Comparison of ENCODE assay signal across 10 cellular contexts in the genomic region with DNA sequence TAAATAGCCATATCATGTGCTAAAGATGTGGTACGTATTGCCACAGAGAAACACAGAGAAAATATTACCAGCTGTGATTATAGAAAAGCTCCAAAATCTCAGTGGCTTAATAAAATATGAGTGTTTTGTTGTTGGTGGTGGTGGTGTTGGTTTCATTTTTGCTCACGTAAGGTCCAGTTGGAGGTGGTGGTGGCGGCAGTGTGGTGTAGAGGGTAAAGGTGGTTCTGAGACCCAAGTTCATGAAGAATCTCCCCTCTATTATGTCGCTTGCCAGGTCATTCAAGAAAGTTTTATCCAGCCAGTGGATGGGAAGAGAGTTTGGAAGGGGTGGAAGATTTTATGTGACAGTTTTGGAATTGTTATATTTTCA.
DNase-seq lines count a peak whose midpoint lies in the region; ATAC-seq and TF ChIP-seq lines count a peak whose summit lies in the region.
"Had no signal": no experiment of that assay in that cellular context is flagged by ENCODE, and none has a peak within 500 bp of the region (broad histone marks: within the 10 kb centered on the region; RNA-seq: fewer than 3 reads in every experiment).

No MANE protein-coding gene starts in this region.

- H3K4me1 ChIP-seq in SK-N-SH (ENCODE audit: control insufficient read depth in 1 of 2, insufficient read depth in 2 of 2, low read depth in 1 of 2, low read length in 1 of 2): no peaks in the 10 kb centered on the region
- H3K4me1 ChIP-seq: prostate gland had no signal

- ATAC-seq in GM18867 (IDR thresholded peaks at IDR 0.05; ENCODE audit: unreplicated experiment) (peak; percentile 46), GM21737 (IDR thresholded peaks at IDR 0.05; ENCODE audit: unreplicated experiment) (peak; percentile 15), HG03175 (IDR thresholded peaks at IDR 0.05; ENCODE audit: unreplicated experiment) (peak; percentile 49)

- no peaks in the 10 kb centered on the region for H3K79me2 ChIP-seq in SK-N-SH (ENCODE audit: insufficient read depth)

- DNase-seq in SK-N-SH (no peak), hepatic stellate cell (ENCODE audit: low spot score) (no peak), NCI-H1436 (lab: John Stamatoyannopoulos, UW) (no peak), NCI-H2227 treated with DMSO at 0.1 percent for 48 hours (lab: John Stamatoyannopoulos, UW) (no peak)
- DNase-seq: NCI-H748 treated with DMSO at 0.1 percent for 48 hours had no signal

- no peak overlapping the region for H2AFZ ChIP-seq in SK-N-SH (ENCODE audit: low read depth)

- H3K27ac ChIP-seq in layer of hippocampus (ENCODE audit: low read depth, low read length) (peak overlapping the region; percentile 27), SK-N-SH (ENCODE audit: low read depth in 2 of 2, low read length in 1 of 2) (no peak overlapping the region)
- H3K27ac ChIP-seq: prostate gland had no signal

- CTCF ChIA-PET in SK-N-SH (lab: Yijun Ruan, JAX): no interaction called here

- no peak overlapping the region for H3K4me2 ChIP-seq in SK-N-SH

- no peak overlapping the region for H3K4me3 ChIP-seq in SK-N-SH (ENCODE audit: low read depth in 2 of 2, low read length in 1 of 2)
- H3K4me3 ChIP-seq: prostate gland had no signal

- H3K9me3 ChIP-seq in SK-N-SH: no peaks in the 10 kb centered on the region
- H3K9me3 ChIP-seq: prostate gland had no signal

- no peaks in the 10 kb centered on the region for H3K9me2 ChIP-seq in SK-N-SH

- no peaks in the 10 kb centered on the region for H3K27me3 ChIP-seq in layer of hippocampus (ENCODE audit: control insufficient read depth, insufficient read depth, low read length)
- no peaks in the 10 kb centered on the region for H3K27me3 ChIP-seq in SK-N-SH (ENCODE audit: insufficient read depth)

- POLR2A ChIA-PET in SK-N-SH (lab: Yijun Ruan, JAX): no interaction called here

- WGBS in SK-N-SH (ENCODE audit: low lambda C conversion rate): 5% methylated on average over 4 of the region's 4 CpGs

- TF ChIP-seq CTCF in SK-N-SH (IDR thresholded peaks at IDR 0.05): no peak

- H3F3A ChIP-seq in SK-N-SH (replicated peaks; ENCODE audit: insufficient read depth): no peaks in the 10 kb centered on the region

- no peak for TF ChIP-seq EP300 in SK-N-SH (IDR thresholded peaks at IDR 0.05; ENCODE audit: borderline replicate concordance in 1 of 2, low read depth in 1 of 2, low read length in 1 of 2)

- H3K36me3 ChIP-seq in SK-N-SH (replicated peaks in 1 of 2; ENCODE audit: control insufficient read depth in 1 of 2, insufficient read depth in 2 of 2, low read length in 1 of 2): no peaks in the 10 kb centered on the region
- H3K36me3 ChIP-seq: prostate gland had no signal

- H4K20me1 ChIP-seq in SK-N-SH (ENCODE audit: insufficient read depth): no peaks in the 10 kb centered on the region

- no peak overlapping the region for H3K9ac ChIP-seq in SK-N-SH

- no peak for TF ChIP-seq RAD21 in SK-N-SH (IDR thresholded peaks at IDR 0.05; ENCODE audit: low read length)

TF ChIP-seq in SK-N-SH, 30 proteins besides CTCF, POLR2A, EP300 and RAD21:
- TF ChIP-seq, protein P1, sequence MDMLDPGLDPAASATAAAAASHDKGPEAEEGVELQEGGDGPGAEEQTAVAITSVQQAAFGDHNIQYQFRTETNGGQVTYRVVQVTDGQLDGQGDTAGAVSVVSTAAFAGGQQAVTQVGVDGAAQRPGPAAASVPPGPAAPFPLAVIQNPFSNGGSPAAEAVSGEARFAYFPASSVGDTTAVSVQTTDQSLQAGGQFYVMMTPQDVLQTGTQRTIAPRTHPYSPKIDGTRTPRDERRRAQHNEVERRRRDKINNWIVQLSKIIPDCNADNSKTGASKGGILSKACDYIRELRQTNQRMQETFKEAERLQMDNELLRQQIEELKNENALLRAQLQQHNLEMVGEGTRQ (IDR thresholded peaks at IDR 0.05; ENCODE audit: borderline replicate concordance, low read depth, low read length): no peak
- TF ChIP-seq EZH2phosphoT487 (IDR thresholded peaks at IDR 0.05; ENCODE audit: borderline replicate concordance, low read depth) (no peak), PBX3 (IDR thresholded peaks at IDR 0.05) (no peak), YY1 (IDR thresholded peaks at IDR 0.05; ENCODE audit: low read depth) (no peak), MXI1 (IDR thresholded peaks at IDR 0.05; ENCODE audit: low read depth, low read length) (no peak), SIN3A (IDR thresholded peaks at IDR 0.05; ENCODE audit: borderline replicate concordance, low read depth, low read length) (no peak), POLR2AphosphoS5 (IDR thresholded peaks at IDR 0.05; ENCODE audit: low read depth, low read length) (no peak), ELF1 (IDR thresholded peaks at IDR 0.05) (no peak), JUND (IDR thresholded peaks at IDR 0.05) (no peak), SMC3 (IDR thresholded peaks at IDR 0.05; ENCODE audit: low read depth, low read length) (no peak)
- TF ChIP-seq, protein P2, sequence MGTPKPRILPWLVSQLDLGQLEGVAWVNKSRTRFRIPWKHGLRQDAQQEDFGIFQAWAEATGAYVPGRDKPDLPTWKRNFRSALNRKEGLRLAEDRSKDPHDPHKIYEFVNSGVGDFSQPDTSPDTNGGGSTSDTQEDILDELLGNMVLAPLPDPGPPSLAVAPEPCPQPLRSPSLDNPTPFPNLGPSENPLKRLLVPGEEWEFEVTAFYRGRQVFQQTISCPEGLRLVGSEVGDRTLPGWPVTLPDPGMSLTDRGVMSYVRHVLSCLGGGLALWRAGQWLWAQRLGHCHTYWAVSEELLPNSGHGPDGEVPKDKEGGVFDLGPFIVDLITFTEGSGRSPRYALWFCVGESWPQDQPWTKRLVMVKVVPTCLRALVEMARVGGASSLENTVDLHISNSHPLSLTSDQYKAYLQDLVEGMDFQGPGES (IDR thresholded peaks at IDR 0.05; ENCODE audit: low read depth, low read length): no peak
